10 cellular contexts compared by ENCODE assay signal in genomic region chr2:96540136-96540535, GRCh38. TPM values are rescaled to one million over a fixed set of nuclear protein-coding genes. Genes with fewer than 3 reads are reported as not detected.
DNase-seq lines count a peak whose midpoint lies in the region; ATAC-seq, FAIRE-seq and TF ChIP-seq lines count a peak whose summit lies in the region.
"Had no signal": no experiment of that assay in that cellular context is flagged by ENCODE, and none has a peak within 500 bp of the region (broad histone marks: within the 10 kb centered on the region; RNA-seq: fewer than 3 reads in every experiment).

No MANE protein-coding gene starts in this region.

- CTCF ChIA-PET in CD4-positive, alpha-beta memory T cell (lab: Charles Lee; ENCODE audit: partially characterized antibody), result interaction anchor here (0.8 to 15.1 kb wide), 4 partner anchors 8 to 22 kb away, joined by 3 to 169 read pairs (median 32); no protein-coding TSS in a partner anchor
- CTCF ChIA-PET in naive thymus-derived CD4-positive, alpha-beta T cell (lab: Charles Lee), result interaction anchor here (0.6 to 3.6 kb wide), 4 partner anchors 12 to 1476 kb away, joined by 4 to 26 read pairs (median 5); no protein-coding TSS in a partner anchor

- H3K4me1 ChIP-seq in CD4-positive, alpha-beta memory T cell (ENCODE audit: insufficient read depth, low read length), result peaks cover 75% of the 10 kb centered on the region
- H3K4me1 ChIP-seq in KMS-11 (ENCODE audit: low read depth, poor library complexity, severe bottlenecking), result peaks cover 77% of the 10 kb centered on the region
- H3K4me1 ChIP-seq in naive thymus-derived CD4-positive, alpha-beta T cell (ENCODE audit: control insufficient read depth in 2 of 2, insufficient read depth in 2 of 2, low read length in 2 of 2), result peaks cover 39 to 58% of the 10 kb centered on the region in 2 donors

- peaks cover 81% of the 10 kb centered on the region for H3K79me2 ChIP-seq in KMS-11 (ENCODE audit: insufficient read depth, low read depth)

- FAIRE-seq in frontal cortex (lab: Jason Lieb, UNC), result no peak

- peak in 1 of 5 donors; percentile 38 for DNase-seq in CD4-positive, alpha-beta memory T cell
- DNase-seq in astrocyte of the spinal cord (ENCODE audit: low read depth, low spot score) (peak; percentile 9), NCI-H526 treated with DMSO at 0.1 percent for 48 hours (lab: John Stamatoyannopoulos, UW) (no peak), frontal cortex (ENCODE audit: low spot score in 2 of 2) (no peak), D341Med (ENCODE audit: low spot score) (no peak)
- no peak for DNase-seq in naive thymus-derived CD4-positive, alpha-beta T cell
- DNase-seq: NCI-H69 had no signal

- peak overlapping the region; percentile 83 for H3K4me2 ChIP-seq in KMS-11

- H3K9me3 Mint-ChIP-seq in CD4-positive, alpha-beta memory T cell, result peaks cover 0 to 1% (median 0%) of the 10 kb centered on the region in 8 donors
- H3K9me3 Mint-ChIP-seq in naive thymus-derived CD4-positive, alpha-beta T cell, result peaks cover 0 to 9% (median 0%) of the 10 kb centered on the region in 11 donors

- H3K27ac ChIP-seq in CD4-positive, alpha-beta memory T cell (ENCODE audit: low read depth, low read length), result peak overlapping the region; percentile 94
- peak overlapping the region; percentile 98; the same call in 1 of the 2 replicates for H3K27ac ChIP-seq in KMS-11
- H3K27ac ChIP-seq in naive thymus-derived CD4-positive, alpha-beta T cell (ENCODE audit: low read depth, low read length), result peak overlapping the region; percentile 99

- H3K4me3 ChIP-seq in CD4-positive, alpha-beta memory T cell (ENCODE audit: low read length in 2 of 2), result no peak overlapping the region
- H3K4me3 ChIP-seq in KMS-11 (IDR thresholded peaks at IDR 0.05; ENCODE audit: insufficient read depth, low read depth, low read length) (no peak overlapping the region), astrocyte of the spinal cord (ENCODE audit: low read depth, low read length) (no peak overlapping the region)
- H3K4me3 ChIP-seq in naive thymus-derived CD4-positive, alpha-beta T cell (ENCODE audit: low read length), result no peak overlapping the region

- H2AFZ ChIP-seq in KMS-11 (ENCODE audit: low read depth), result no peak overlapping the region

- H3K27ac Mint-ChIP-seq in CD4-positive, alpha-beta memory T cell, result peak overlapping the region; percentile 98 to 100 (median 99)
- peak overlapping the region; percentile 97 to 100 (median 99) for H3K27ac Mint-ChIP-seq in naive thymus-derived CD4-positive, alpha-beta T cell

- H3K9ac ChIP-seq in KMS-11, result no peak overlapping the region; the same call in 1 of the 2 replicates

- peaks cover 12% of the 10 kb centered on the region for H3K36me3 ChIP-seq in CD4-positive, alpha-beta memory T cell (ENCODE audit: insufficient read depth, low read length)
- peaks cover 31% of the 10 kb centered on the region; the same call in 1 of the 2 replicates for H3K36me3 ChIP-seq in KMS-11 (ENCODE audit: insufficient read depth)
- peaks cover 4 to 45% (median 6%) of the 10 kb centered on the region in 3 experiments for H3K36me3 ChIP-seq in naive thymus-derived CD4-positive, alpha-beta T cell (ENCODE audit: control insufficient read depth in 2 of 3, insufficient read depth in 3 of 3, low read length in 3 of 3)

- H3K27me3 ChIP-seq in CD4-positive, alpha-beta memory T cell (ENCODE audit: insufficient read depth, low read length), result no peaks in the 10 kb centered on the region
- H3K27me3 ChIP-seq in KMS-11 (ENCODE audit: insufficient read depth, low read depth), result no peaks in the 10 kb centered on the region
- no peaks in the 10 kb centered on the region for H3K27me3 ChIP-seq in naive thymus-derived CD4-positive, alpha-beta T cell (ENCODE audit: control insufficient read depth in 2 of 2, insufficient read depth in 2 of 2, low read length in 2 of 2)

- peak overlapping the region; percentile 23 to 98 (median 94) for H3K4me3 Mint-ChIP-seq in CD4-positive, alpha-beta memory T cell
- H3K4me3 Mint-ChIP-seq in naive thymus-derived CD4-positive, alpha-beta T cell, result peak overlapping the region; percentile 92 to 98 (median 96)

- intact Hi-C loops in CD4-positive, alpha-beta memory T cell (cut with micrococcal nuclease), result no loop called here
- intact Hi-C loops in naive thymus-derived CD4-positive, alpha-beta T cell (cut with micrococcal nuclease), result no loop called here

- POLR2A ChIA-PET in CD4-positive, alpha-beta memory T cell (lab: Charles Lee; ENCODE audit: partially characterized antibody), result interaction anchor here (0.8 to 17.7 kb wide), 4 partner anchors 12 to 197 kb away, joined by 3 to 320 read pairs (median 115); no protein-coding TSS in a partner anchor
- POLR2A ChIA-PET in naive thymus-derived CD4-positive, alpha-beta T cell (lab: Charles Lee), result interaction anchor here (0.9 to 17.2 kb wide), 6 partner anchors 11 to 267 kb away, joined by 3 to 241 read pairs (median 44); no protein-coding TSS in a partner anchor

- TF ChIP-seq CTCF in KMS-11 (conservative IDR thresholded peaks at IDR 0.05; ENCODE audit: low read depth, low read length), result no peak
- TF ChIP-seq CTCF in astrocyte of the spinal cord (IDR thresholded peaks at IDR 0.05; ENCODE audit: low read depth, low read length), result no peak

- in situ Hi-C loops in astrocyte of the spinal cord (cut with HindIII; ENCODE audit: low sequenced_read_pairs), result no loop called here

- ATAC-seq in naive thymus-derived CD4-positive, alpha-beta T cell, result no peak
- ATAC-seq in GM21529 (IDR thresholded peaks at IDR 0.05; ENCODE audit: unreplicated experiment), result no peak

- peaks cover 40 to 81% (median 58%) of the 10 kb centered on the region in 4 donors for H3K4me1 Mint-ChIP-seq in CD4-positive, alpha-beta memory T cell
- peaks cover 49 to 79% (median 64%) of the 10 kb centered on the region in 7 donors for H3K4me1 Mint-ChIP-seq in naive thymus-derived CD4-positive, alpha-beta T cell

- no peaks in the 10 kb centered on the region for H3K9me3 ChIP-seq in CD4-positive, alpha-beta memory T cell (ENCODE audit: control insufficient read depth in 1 of 2, low read length in 2 of 2)
- H3K9me3 ChIP-seq in naive thymus-derived CD4-positive, alpha-beta T cell (ENCODE audit: control insufficient read depth in 2 of 3, low read length in 3 of 3), result no peaks in the 10 kb centered on the region

- H4K20me1 ChIP-seq in KMS-11 (ENCODE audit: insufficient read depth), result peaks cover 65% of the 10 kb centered on the region

- H3K36me3 Mint-ChIP-seq in CD4-positive, alpha-beta memory T cell, result peaks cover 20 to 56% of the 10 kb centered on the region in 2 donors
- peaks cover 0 to 43% (median 16%) of the 10 kb centered on the region in 5 donors for H3K36me3 Mint-ChIP-seq in naive thymus-derived CD4-positive, alpha-beta T cell

- no peaks in the 10 kb centered on the region for H3K27me3 Mint-ChIP-seq in CD4-positive, alpha-beta memory T cell
- H3K27me3 Mint-ChIP-seq in naive thymus-derived CD4-positive, alpha-beta T cell, result no peaks in the 10 kb centered on the region

RNA-seq across cellular contexts. Expression of gene ARID5A, which starts 3.6 kb away (rescaled TPM):
- total RNA-seq in CD4-positive, alpha-beta memory T cell, result 10 to 100 TPM; 80.0 to 83.8 TPM
- polyA plus RNA-seq in CD4-positive, alpha-beta memory T cell, result 10 to 100 TPM; 31.4 to 69.6 TPM
- 100 to 1,000 TPM in 3 of 5 experiments, 10 to 100 TPM in 2; 82.4 to 182 (median 113) TPM for total RNA-seq in naive thymus-derived CD4-positive, alpha-beta T cell
- 100 to 1,000 TPM in 1 of 2 donors, 10 to 100 TPM in 1; 52.2 to 111 TPM for polyA plus RNA-seq in naive thymus-derived CD4-positive, alpha-beta T cell
- 1.6 TPM for total RNA-seq in frontal cortex

RNA-seq across cellular contexts. Expression of gene NEURL3, which starts 35.0 kb away (rescaled TPM):
- under 1 TPM in 1 of 2 experiments, not detected in 1; 0.22 TPM for total RNA-seq in CD4-positive, alpha-beta memory T cell
- not detected for polyA plus RNA-seq in CD4-positive, alpha-beta memory T cell
- 1 to 10 TPM in 1 of 5 experiments, under 1 TPM in 2, not detected in 2; 0.27 to 1.3 (median 0.43) TPM for total RNA-seq in naive thymus-derived CD4-positive, alpha-beta T cell
- polyA plus RNA-seq in naive thymus-derived CD4-positive, alpha-beta T cell, result not detected
- not detected for total RNA-seq in frontal cortex
- total RNA-seq: G401 had no signal

Comparison
In these comparisons a context has a peak if more than half of its experiments do, and no peak if none do; other contexts are left out.
1. RNA of gene ARID5A, which starts 3.6 kb away (total RNA-seq): 82.4 to 182 TPM in naive thymus-derived CD4-positive, alpha-beta T cell and 80.0 to 83.8 TPM in CD4-positive, alpha-beta memory T cell; 1.6 TPM in frontal cortex (single experiment); every median in the first group is over 10 times any median in the second.
2. Peak in every context shown above with its lines, with median percentiles within 50 percentile points of each other: H3K27ac ChIP-seq.